8 cellular contexts compared by ENCODE assay signal in genomic region chr5:167573274-167574127, GRCh38.
DNase-seq lines count a peak whose midpoint lies in the region; ATAC-seq, FAIRE-seq and TF ChIP-seq lines count a peak whose summit lies in the region.

No MANE protein-coding gene starts in this region.

- H3K27ac Mint-ChIP-seq in mesothelial cell of epicardium, result peak overlapping the region; percentile 50
- no peak overlapping the region for H3K27ac Mint-ChIP-seq in CD4-positive, alpha-beta T cell
- H3K27ac Mint-ChIP-seq in T-helper 2 cell treated with Interferon-gamma antibody and Interleukin-4, amounts not matched to agents 5 μg/mL and 100 μg/mL, for 36 hours, result no peak overlapping the region

- H3K4me1 Mint-ChIP-seq in mesothelial cell of epicardium, result peaks cover 46% of the 10 kb centered on the region
- H3K4me1 Mint-ChIP-seq in CD4-positive, alpha-beta T cell (ENCODE audit: low read depth), result peaks cover 7% of the 10 kb centered on the region
- peaks cover 1% of the 10 kb centered on the region for H3K4me1 Mint-ChIP-seq in T-helper 2 cell treated with Interferon-gamma antibody and Interleukin-4, amounts not matched to agents 5 μg/mL and 100 μg/mL, for 36 hours (ENCODE audit: low read depth)

- H3K9me3 Mint-ChIP-seq in mesothelial cell of epicardium, result no peaks in the 10 kb centered on the region
- peaks cover 2% of the 10 kb centered on the region for H3K9me3 Mint-ChIP-seq in CD4-positive, alpha-beta T cell
- H3K9me3 Mint-ChIP-seq in T-helper 2 cell treated with Interferon-gamma antibody and Interleukin-4, amounts not matched to agents 5 μg/mL and 100 μg/mL, for 36 hours, result no peaks in the 10 kb centered on the region

- DNase-seq in AG10803 (ENCODE audit: low read depth) (peak; percentile 74), M059J (ENCODE audit: low read depth) (peak; percentile 78), cerebellar cortex (ENCODE audit: low spot score) (peak; percentile 90), mesothelial cell of epicardium (ENCODE audit: low spot score in 2 of 2, unreplicated experiment in 2 of 2) (peak in 1 of 2 experiments; percentile 50), GM12891 (ENCODE audit: insufficient read length, low spot score) (no peak), MV-4-11 (lab: John Stamatoyannopoulos, UW) (no peak)
- DNase-seq in CD4-positive, alpha-beta T cell, result no peak
- DNase-seq in T-helper 2 cell treated with Interferon-gamma antibody and Interleukin-4, amounts not matched to agents 5 μg/mL and 100 μg/mL, for 36 hours (ENCODE audit: low spot score), result no peak

- no peak overlapping the region for H3K27ac ChIP-seq in CD4-positive, alpha-beta T cell (ENCODE audit: low read depth, low read length)

- H3K4me3 Mint-ChIP-seq in mesothelial cell of epicardium, result peak overlapping the region; percentile 67
- H3K4me3 Mint-ChIP-seq in CD4-positive, alpha-beta T cell, result no peak overlapping the region
- H3K4me3 Mint-ChIP-seq in T-helper 2 cell treated with Interferon-gamma antibody and Interleukin-4, amounts not matched to agents 5 μg/mL and 100 μg/mL, for 36 hours, result no peak overlapping the region

- peak overlapping the region; percentile 62 for H3K4me3 ChIP-seq in AG10803 (ENCODE audit: low read length)

- intact Hi-C loops in CD4-positive, alpha-beta T cell (cut with DNase I, micrococcal nuclease), result no loop called here

- ATAC-seq in CD4-positive, alpha-beta T cell (ENCODE audit: poor library complexity), result no peak

- CTCF ChIA-PET in CD4-positive, alpha-beta T cell (lab: Charles Lee), result no interaction called here

- no peak for TF ChIP-seq POLR2A in GM12891 (IDR thresholded peaks at IDR 0.05; ENCODE audit: low read depth, low read length)

- TF ChIP-seq CTCF in AG10803 (conservative IDR thresholded peaks at IDR 0.05; ENCODE audit: low read length), result peak; percentile 26; the same call in 1 of the 2 replicates
- no peak for TF ChIP-seq CTCF in mesothelial cell of epicardium (IDR thresholded peaks at IDR 0.05; ENCODE audit: unreplicated experiment)
- TF ChIP-seq CTCF in CD4-positive, alpha-beta T cell (IDR thresholded peaks at IDR 0.05), result no peak

- H3K27me3 ChIP-seq in CD4-positive, alpha-beta T cell (ENCODE audit: control insufficient read depth, insufficient read depth, low read length), result no peaks in the 10 kb centered on the region

- H3K9me3 ChIP-seq in CD4-positive, alpha-beta T cell (ENCODE audit: control insufficient read depth, low read length), result no peaks in the 10 kb centered on the region

- FAIRE-seq in GM12891 (lab: Jason Lieb, UNC), result no peak

- H3K27me3 Mint-ChIP-seq in mesothelial cell of epicardium (ENCODE audit: low read depth), result peaks cover 30% of the 10 kb centered on the region
- H3K27me3 Mint-ChIP-seq in CD4-positive, alpha-beta T cell, result peaks cover 51% of the 10 kb centered on the region
- H3K27me3 Mint-ChIP-seq in T-helper 2 cell treated with Interferon-gamma antibody and Interleukin-4, amounts not matched to agents 5 μg/mL and 100 μg/mL, for 36 hours (ENCODE audit: low read depth), result peaks cover 18% of the 10 kb centered on the region

- no peaks in the 10 kb centered on the region for H3K36me3 Mint-ChIP-seq in mesothelial cell of epicardium
- no peaks in the 10 kb centered on the region for H3K36me3 Mint-ChIP-seq in CD4-positive, alpha-beta T cell (ENCODE audit: low read depth)
- H3K36me3 Mint-ChIP-seq in T-helper 2 cell treated with Interferon-gamma antibody and Interleukin-4, amounts not matched to agents 5 μg/mL and 100 μg/mL, for 36 hours (ENCODE audit: low read depth), result no peaks in the 10 kb centered on the region

- POLR2A ChIA-PET in CD4-positive, alpha-beta T cell (lab: Charles Lee), result no interaction called here

TF ChIP-seq in GM12891, 5 proteins besides CTCF, POLR2A, EP300 and RAD21:
- TF ChIP-seq SPI1 (IDR thresholded peaks at IDR 0.05; ENCODE audit: low read depth, low read length) (no peak), POU2F2 (IDR thresholded peaks at IDR 0.05; ENCODE audit: low read depth, low read length) (no peak), TAF1 (IDR thresholded peaks at IDR 0.05; ENCODE audit: low read depth, low read length) (no peak), PAX5 (IDR thresholded peaks at IDR 0.05; ENCODE audit: insufficient read depth, low read length, severe bottlenecking) (no peak), POLR2AphosphoS5 (IDR thresholded peaks at IDR 0.05; ENCODE audit: low read depth, low read length) (no peak)

Comparison
In these comparisons a context has a peak if more than half of its experiments do, and no peak if none do; other contexts are left out.
1. DNase-seq: peak in AG10803 (single experiment), M059J (single experiment) and cerebellar cortex (single experiment); none in CD4-positive, alpha-beta T cell (0 of 10), GM12891 (single experiment), MV-4-11 (single experiment) and T-helper 2 cell treated with Interferon-gamma antibody and Interleukin-4, amounts not matched to agents 5 μg/mL and 100 μg/mL, for 36 hours (single experiment).